12 cellular contexts compared by ENCODE assay signal in genomic region chr7:48389977-48390376, GRCh38.
DNase-seq lines count a peak whose midpoint lies in the region; ATAC-seq and TF ChIP-seq lines count a peak whose summit lies in the region.
"Had no signal": no experiment of that assay in that cellular context is flagged by ENCODE, and none has a peak within 500 bp of the region (broad histone marks: within the 10 kb centered on the region; RNA-seq: fewer than 3 reads in every experiment).

No MANE protein-coding gene starts in this region.

- no peaks in the 10 kb centered on the region for H3K27me3 ChIP-seq in DND-41 (ENCODE audit: insufficient read depth, low read length, poor library complexity)

- no peak overlapping the region for H3K4me3 Mint-ChIP-seq in naive thymus-derived CD8-positive, alpha-beta T cell
- H3K4me3 Mint-ChIP-seq: activated T-helper 17 cell treated with anti-CD3 and anti-CD28 coated beads, Interleukin-2, amount 50 U/mL, for 72 hours had no signal

- H3K27me3 Mint-ChIP-seq in naive thymus-derived CD8-positive, alpha-beta T cell = peaks cover 0 to 5% (median 0%) of the 10 kb centered on the region in 5 donors
- H3K27me3 Mint-ChIP-seq: activated T-helper 17 cell treated with anti-CD3 and anti-CD28 coated beads, Interleukin-2, amount 50 U/mL, for 72 hours had no signal

- no peaks in the 10 kb centered on the region for H4K20me1 ChIP-seq in DND-41 (ENCODE audit: insufficient read depth, low read length)

- in situ Hi-C loops in astrocyte of the cerebellum (cut with HindIII; ENCODE audit: low sequenced_read_pairs) = no loop called here

- ATAC-seq in DND-41 (ENCODE audit: insufficient read depth, low read depth) (no peak), HG03558 (IDR thresholded peaks at IDR 0.05; ENCODE audit: extremely low read depth, unreplicated experiment) (peak; percentile 58), GM18861 (IDR thresholded peaks at IDR 0.05; ENCODE audit: unreplicated experiment) (no peak)
- ATAC-seq in naive thymus-derived CD8-positive, alpha-beta T cell = no peak
- ATAC-seq: activated T-helper 17 cell treated with anti-CD3 and anti-CD28 coated beads, Interleukin-2, amount 50 U/mL, for 72 hours had no signal

- H3K36me3 ChIP-seq in DND-41 (ENCODE audit: insufficient read depth, low read length) = no peaks in the 10 kb centered on the region
- H3K36me3 ChIP-seq: thoracic aorta had no signal

- H3K4me3 ChIP-seq in DND-41 (ENCODE audit: low read depth in 1 of 2, low read length in 2 of 2) = no peak overlapping the region
- H3K4me3 ChIP-seq in astrocyte of the cerebellum (ENCODE audit: low read depth, low read length) = no peak overlapping the region
- H3K4me3 ChIP-seq: thoracic aorta had no signal

- peaks cover 33% of the 10 kb centered on the region for H3K4me1 ChIP-seq in DND-41 (ENCODE audit: insufficient read depth, low read length)

- no peak for TF ChIP-seq CTCF in DND-41 (IDR thresholded peaks at IDR 0.05; ENCODE audit: borderline replicate concordance, extremely low read depth, low read length, poor library complexity, severe bottlenecking)
- TF ChIP-seq CTCF in astrocyte of the cerebellum (IDR thresholded peaks at IDR 0.05; ENCODE audit: low read depth, low read length, missing control alignments) = no peak

- no peak overlapping the region for H3K4me2 ChIP-seq in DND-41 (ENCODE audit: insufficient read depth, low read length)

- peak overlapping the region in 1 of 10 donors; percentile 44 for H3K27ac Mint-ChIP-seq in naive thymus-derived CD8-positive, alpha-beta T cell
- H3K27ac Mint-ChIP-seq: activated T-helper 17 cell treated with anti-CD3 and anti-CD28 coated beads, Interleukin-2, amount 50 U/mL, for 72 hours had no signal

- peaks cover 0 to 10% (median 2%) of the 10 kb centered on the region in 4 donors for H3K4me1 Mint-ChIP-seq in naive thymus-derived CD8-positive, alpha-beta T cell
- H3K4me1 Mint-ChIP-seq: activated T-helper 17 cell treated with anti-CD3 and anti-CD28 coated beads, Interleukin-2, amount 50 U/mL, for 72 hours had no signal

- no peak for DNase-seq in DND-41
- peak; percentile 57 for DNase-seq in astrocyte of the cerebellum (ENCODE audit: low read depth)
- peak; percentile 28 for DNase-seq in medulla oblongata (ENCODE audit: extremely low spot score)
- DNase-seq in occipital lobe (lab: John Stamatoyannopoulos, UW) = no peak
- no peak for DNase-seq in naive thymus-derived CD8-positive, alpha-beta T cell
- no peak for DNase-seq in globus pallidus (ENCODE audit: low spot score)
- DNase-seq: mesendoderm, NCI-H2081 treated with DMSO at 0.1 percent for 48 hours had no signal

- POLR2A ChIA-PET in naive thymus-derived CD8-positive, alpha-beta T cell (lab: Charles Lee) = no interaction called here

- no peaks in the 10 kb centered on the region for H3K79me2 ChIP-seq in DND-41 (ENCODE audit: insufficient read depth, low read length)

- H3K36me3 Mint-ChIP-seq in naive thymus-derived CD8-positive, alpha-beta T cell = no peaks in the 10 kb centered on the region

- peaks cover 0 to 10% (median 0%) of the 10 kb centered on the region in 9 donors for H3K9me3 Mint-ChIP-seq in naive thymus-derived CD8-positive, alpha-beta T cell

- no peak overlapping the region for H3K9ac ChIP-seq in DND-41 (ENCODE audit: low read depth, low read length)

- H3K27ac ChIP-seq in DND-41 (ENCODE audit: low read length) = peak overlapping the region; percentile 64
- H3K27ac ChIP-seq: thoracic aorta had no signal

- no peak overlapping the region for H2AFZ ChIP-seq in DND-41 (ENCODE audit: low read depth, low read length)

- no peaks in the 10 kb centered on the region for H3K9me3 ChIP-seq in DND-41 (ENCODE audit: insufficient read depth, low read length, severe bottlenecking)
- H3K9me3 ChIP-seq: thoracic aorta had no signal

Comparison
In these comparisons a context has a peak if more than half of its experiments do, and no peak if none do; other contexts are left out.
1. DNase-seq: peak in astrocyte of the cerebellum (single experiment) and medulla oblongata (single experiment); none in DND-41 (single experiment), occipital lobe (single experiment), naive thymus-derived CD8-positive, alpha-beta T cell (0 of 10) and globus pallidus (single experiment).